1 cellular context compared by ENCODE assay signal in genomic region chr4:70739496-70740337, GRCh38.
TF ChIP-seq lines count a peak whose summit lies in the region.

No MANE protein-coding gene starts in this region.

TF ChIP-seq in IMR-90, 13 proteins besides CTCF, POLR2A, EP300 and RAD21 (continued from another document):
- no peak for TF ChIP-seq SMC3 (IDR thresholded peaks at IDR 0.05; ENCODE audit: low read depth, low read length)
- TF ChIP-seq MAZ (IDR thresholded peaks at IDR 0.05; ENCODE audit: borderline replicate concordance, low read depth, low read length) = no peak
